22 cellular contexts compared by ENCODE assay signal in genomic region chr9:108043585-108043984, GRCh38.
"Had no signal": no experiment of that assay in that cellular context is flagged by ENCODE, and none has a peak within 500 bp of the region (broad histone marks: within the 10 kb centered on the region; RNA-seq: fewer than 3 reads in every experiment).

No MANE protein-coding gene starts in this region.

- H2AFZ ChIP-seq: hepatocyte, neural progenitor cell, parathyroid adenoma had no signal

- H3K4me3 ChIP-seq: gastrocnemius medialis, heart left ventricle, hepatocyte, left lung, neural progenitor cell, right atrium auricular region, skin epidermis, spleen, testis, tibial artery had no signal

- H3K4me2 ChIP-seq: hepatocyte, neural progenitor cell had no signal

- DNase-seq: cortex of kidney; effector memory CD8-positive, alpha-beta T cell; foreskin fibroblast; gastrocnemius medialis; heart left ventricle; left cardiac atrium; left lung; mesendoderm; midbrain; naive thymus-derived CD4-positive, alpha-beta T cell; spleen; stimulated activated CD4-positive, alpha-beta T cell treated with anti-CD3 and anti-CD28 coated beads, Interleukin-4, amount 100 ng/mL, for 4 hours; stimulated activated naive CD8-positive, alpha-beta T cell treated with anti-CD3 and anti-CD28 coated beads, Interleukin-15, Interleukin-2, amounts not matched to agents 100 U/mL and 50 U/mL, for 24 hours; substantia nigra; testis; tibial artery had no signal

- H3K9ac ChIP-seq: neural progenitor cell, parathyroid adenoma had no signal

- H3K79me2 ChIP-seq: hepatocyte, parathyroid adenoma had no signal

- H3K9me3 ChIP-seq: gastrocnemius medialis, testis had no signal

- H3K27ac ChIP-seq: gastrocnemius medialis, heart left ventricle, hepatocyte, left lung, neural progenitor cell, parathyroid adenoma, right atrium auricular region, skin epidermis, spleen, testis, tibial artery had no signal

- H3K36me3 ChIP-seq: gastrocnemius medialis, heart left ventricle, left lung, neural progenitor cell, right atrium auricular region, spleen, tibial artery had no signal

- H3K27me3 ChIP-seq: gastrocnemius medialis, hepatocyte, left lung, neural progenitor cell, right atrium auricular region, spleen, testis, tibial artery had no signal

- H3K4me1 ChIP-seq: heart left ventricle, left lung, neural progenitor cell, parathyroid adenoma, right atrium auricular region, spleen, testis had no signal

- ATAC-seq: effector memory CD8-positive, alpha-beta T cell; gastrocnemius medialis; heart left ventricle; left cardiac atrium; left lung; naive thymus-derived CD4-positive, alpha-beta T cell; stimulated activated memory B cell treated with anti-CD40 and anti-IgM and Interleukin-4, amounts not matched to agents 10 μg/mL and 1 μg/mL and 100 μg/mL, for 72 hours; stimulated activated naive CD8-positive, alpha-beta T cell treated with anti-CD3 and anti-CD28 coated beads, Interleukin-15, Interleukin-2, amounts not matched to agents 100 U/mL and 50 U/mL, for 24 hours had no signal
